19 cellular contexts compared by ENCODE assay signal in genomic region chr2:19120181-19120580, GRCh38.
DNase-seq lines count a peak whose midpoint lies in the region; ATAC-seq and TF ChIP-seq lines count a peak whose summit lies in the region.
"Had no signal": no experiment of that assay in that cellular context is flagged by ENCODE, and none has a peak within 500 bp of the region (broad histone marks: within the 10 kb centered on the region; RNA-seq: fewer than 3 reads in every experiment).

No MANE protein-coding gene starts in this region.

- H3K36me3 ChIP-seq in GM23248 (ENCODE audit: low read depth) = no peaks in the 10 kb centered on the region

- peak overlapping the region; percentile 75 for H3K27ac ChIP-seq in GM23248
- H3K27ac ChIP-seq: KMS-11 had no signal

- H3K4me3 Mint-ChIP-seq in MCF 10A (ENCODE audit: unreplicated experiment) (no peak overlapping the region), neural crest cell (peak overlapping the region; percentile 24)
- H3K4me3 Mint-ChIP-seq in activated naive CD8-positive, alpha-beta T cell treated with anti-CD3 and anti-CD28 coated beads for 36 hours = no peak overlapping the region
- H3K4me3 Mint-ChIP-seq: CD8-positive, alpha-beta memory T cell had no signal

- in situ Hi-C loops in GM23248 (cut with MboI) = no loop called here

- BruUV-seq in MCF 10A (replicated peaks; lab: Mats Ljungman, UMichigan) = no TSS peak

- H3K9ac ChIP-seq in GM23248 = no peak overlapping the region
- H3K9ac ChIP-seq: KMS-11 had no signal

- H4K20me1 ChIP-seq in GM23248 (ENCODE audit: insufficient read depth) = no peaks in the 10 kb centered on the region

- H3K9me3 Mint-ChIP-seq in MCF 10A (ENCODE audit: unreplicated experiment) (peaks cover 5% of the 10 kb centered on the region), neural crest cell (peaks cover 5% of the 10 kb centered on the region)
- H3K9me3 Mint-ChIP-seq in activated naive CD8-positive, alpha-beta T cell treated with anti-CD3 and anti-CD28 coated beads for 36 hours = no peaks in the 10 kb centered on the region

- no peak for TF ChIP-seq CTCF in MCF 10A (IDR thresholded peaks at IDR 0.05; ENCODE audit: unreplicated experiment)
- TF ChIP-seq CTCF in neural crest cell (conservative IDR thresholded peaks at IDR 0.05) = no peak

- H3K36me3 Mint-ChIP-seq in MCF 10A (ENCODE audit: insufficient read depth, unreplicated experiment) (peaks cover 6% of the 10 kb centered on the region), neural crest cell (ENCODE audit: low read depth) (peaks cover 4% of the 10 kb centered on the region)
- H3K36me3 Mint-ChIP-seq in activated naive CD8-positive, alpha-beta T cell treated with anti-CD3 and anti-CD28 coated beads for 36 hours = no peaks in the 10 kb centered on the region

- CTCF ChIA-PET in MCF 10A (lab: Yijun Ruan, JAX) = interaction anchor here (0.9 to 2.0 kb wide), 4 partner anchors 9 to 132 kb away, joined by 4 to 6 read pairs (median 4); no protein-coding TSS in a partner anchor

- H3K4me1 Mint-ChIP-seq in MCF 10A (ENCODE audit: insufficient read depth, unreplicated experiment) (peaks cover 39% of the 10 kb centered on the region), neural crest cell (peaks cover 30% of the 10 kb centered on the region)
- no peaks in the 10 kb centered on the region for H3K4me1 Mint-ChIP-seq in activated naive CD8-positive, alpha-beta T cell treated with anti-CD3 and anti-CD28 coated beads for 36 hours
- H3K4me1 Mint-ChIP-seq: CD8-positive, alpha-beta memory T cell had no signal

- no peak for ATAC-seq in HG03378 (IDR thresholded peaks at IDR 0.05; ENCODE audit: unreplicated experiment)
- ATAC-seq: GM12878 had no signal

- peaks cover 46% of the 10 kb centered on the region for H3K4me1 ChIP-seq in GM23248 (ENCODE audit: insufficient read depth)

- H3K4me2 ChIP-seq in GM23248 (ENCODE audit: unreplicated experiment) = peak overlapping the region; percentile 76
- H3K4me2 ChIP-seq: KMS-11 had no signal

- 0 out of 2 replicates have a peak overlapping the region, but pooled peaks have one; percentile 55 for H3K4me3 ChIP-seq in GM23248
- H3K4me3 ChIP-seq: GM12878 had no signal

- POLR2A ChIA-PET in MCF 10A (lab: Yijun Ruan, JAX) = interaction anchor here (0.7 to 1.9 kb wide), 6 partner anchors 9 to 965 kb away, joined by 3 to 8 read pairs (median 3); no protein-coding TSS in a partner anchor

- DNase-seq in GM23248 = no peak
- no peak for DNase-seq in MCF 10A (ENCODE audit: unreplicated experiment)
- DNase-seq in globus pallidus (ENCODE audit: low spot score) = peak; percentile 58
- no peak for DNase-seq in neural crest cell (ENCODE audit: low read depth, low spot score)
- DNase-seq in UCSD-AML1 (lab: John Stamatoyannopoulos, UW; ENCODE audit: unreplicated experiment) = no peak
- DNase-seq in kidney tubule cell (ENCODE audit: low spot score) = no peak
- no peak for DNase-seq in activated naive CD8-positive, alpha-beta T cell treated with anti-CD3 and anti-CD28 coated beads for 36 hours
- DNase-seq: CD8-positive, alpha-beta memory T cell; DMS53; NCI-H1417; NCI-H187; NCI-H2107; NCI-H510A; NCI-H82; RPMI8226; SIG-M5 had no signal

- peaks cover 46% of the 10 kb centered on the region for H3F3A ChIP-seq in GM23248 (ENCODE audit: insufficient read depth)

- no peaks in the 10 kb centered on the region for H3K79me2 ChIP-seq in GM23248 (ENCODE audit: insufficient read depth)

- no peaks in the 10 kb centered on the region for H3K27me3 Mint-ChIP-seq in MCF 10A (ENCODE audit: insufficient read depth, unreplicated experiment)
- H3K27me3 Mint-ChIP-seq in neural crest cell (ENCODE audit: low read depth) = no peaks in the 10 kb centered on the region
- no peaks in the 10 kb centered on the region for H3K27me3 Mint-ChIP-seq in activated naive CD8-positive, alpha-beta T cell treated with anti-CD3 and anti-CD28 coated beads for 36 hours
- H3K27me3 Mint-ChIP-seq: CD8-positive, alpha-beta memory T cell had no signal

- H3K9me2 ChIP-seq in GM23248 (ENCODE audit: insufficient read depth) = no peaks in the 10 kb centered on the region

- intact Hi-C loops in MCF 10A (cut with micrococcal nuclease) = no loop called here

- H2AFZ ChIP-seq in GM23248 = no peak overlapping the region

- WGBS in GM23248 (ENCODE audit: low coverage in 1 of 2, low lambda C conversion rate in 2 of 2, missing lambda C conversion rate in 2 of 2), 2 experiments = 88 to 90% methylated on average over 5 of the region's 5 CpGs

- no peaks in the 10 kb centered on the region for H3K9me3 ChIP-seq in GM23248 (ENCODE audit: low read depth)

- peak overlapping the region; percentile 39 for H3K27ac Mint-ChIP-seq in MCF 10A (ENCODE audit: low read depth, unreplicated experiment)
- H3K27ac Mint-ChIP-seq in neural crest cell (ENCODE audit: unreplicated experiment) = peak overlapping the region; percentile 86
- no peak overlapping the region for H3K27ac Mint-ChIP-seq in activated naive CD8-positive, alpha-beta T cell treated with anti-CD3 and anti-CD28 coated beads for 36 hours
- H3K27ac Mint-ChIP-seq: CD8-positive, alpha-beta memory T cell had no signal

- H3K27me3 ChIP-seq in GM23248 (replicated peaks; ENCODE audit: insufficient read depth) = no peaks in the 10 kb centered on the region
